ENCODE assay signal across 9 cellular contexts in genomic region chr22:30305519-30305905, GRCh38. TPM values are rescaled to one million over a fixed set of nuclear protein-coding genes. Genes with fewer than 3 reads are reported as not detected.
DNase-seq lines count a peak whose midpoint lies in the region; ATAC-seq and TF ChIP-seq lines count a peak whose summit lies in the region.
"Had no signal": no experiment of that assay in that cellular context is flagged by ENCODE, and none has a peak within 500 bp of the region (broad histone marks: within the 10 kb centered on the region; RNA-seq: fewer than 3 reads in every experiment).

No MANE protein-coding gene starts in this region.

- no peak for TF ChIP-seq CTCF in HFFc6 (IDR thresholded peaks at IDR 0.05)

- peak overlapping the region; percentile 74 for H4K91ac ChIP-seq in trophoblast cell (ENCODE audit: low read depth, low read length)

- peaks cover 34% of the 10 kb centered on the region for H3K79me1 ChIP-seq in trophoblast cell (ENCODE audit: low read length)

- H3K4me2 ChIP-seq in trophoblast cell (ENCODE audit: low read length): no peak overlapping the region

- peak overlapping the region; percentile 54 for H3K14ac ChIP-seq in trophoblast cell (ENCODE audit: low read length)

- H3K36me3 Mint-ChIP-seq in HFFc6 (ENCODE audit: low read depth): no peaks in the 10 kb centered on the region; the same call in 1 of the 2 replicates
- H3K36me3 Mint-ChIP-seq in T-helper 17 cell (ENCODE audit: low read depth): peaks cover 4% of the 10 kb centered on the region

- H3K18ac ChIP-seq in trophoblast cell (ENCODE audit: low read length): peak overlapping the region; percentile 88

- H2BK5ac ChIP-seq in trophoblast cell (ENCODE audit: low read depth, low read length, poor library complexity): peak overlapping the region; percentile 38

- H3K4me1 ChIP-seq in effector memory CD4-positive, alpha-beta T cell (ENCODE audit: control insufficient read depth, insufficient read depth, low read length, poor library complexity, severe bottlenecking): peaks cover 90% of the 10 kb centered on the region
- H3K4me1 ChIP-seq in trophoblast cell (ENCODE audit: control insufficient read depth in 1 of 2, insufficient read depth in 2 of 2, low read length in 2 of 2): peaks cover 58 to 71% of the 10 kb centered on the region in 2 experiments

- peak overlapping the region; percentile 71 for H3K27ac ChIP-seq in effector memory CD4-positive, alpha-beta T cell (ENCODE audit: insufficient read depth, low read length, poor library complexity, severe bottlenecking)
- peak overlapping the region; percentile 29 for H3K27ac ChIP-seq in trophoblast cell (ENCODE audit: low read depth, low read length)

- peaks cover 1% of the 10 kb centered on the region; the same call in 1 of the 2 replicates for H3K27me3 Mint-ChIP-seq in HFFc6 (ENCODE audit: insufficient read depth)
- no peaks in the 10 kb centered on the region for H3K27me3 Mint-ChIP-seq in T-helper 17 cell

- H3K9ac ChIP-seq in trophoblast cell (ENCODE audit: low read length): no peak overlapping the region

- H3K27ac Mint-ChIP-seq in HFFc6 (peak overlapping the region; percentile 7), T-helper 17 cell (peak overlapping the region; percentile 86)

- peaks cover 24% of the 10 kb centered on the region for H3K79me2 ChIP-seq in trophoblast cell (ENCODE audit: control insufficient read depth, insufficient read depth, low read length, poor library complexity)

- H4K12ac ChIP-seq in trophoblast cell (ENCODE audit: low read depth, low read length): no peak overlapping the region

- peak overlapping the region; percentile 54 for H4K8ac ChIP-seq in trophoblast cell (ENCODE audit: low read depth, low read length)

- H3K4me1 Mint-ChIP-seq in HFFc6 (ENCODE audit: low read depth) (peaks cover 70% of the 10 kb centered on the region), T-helper 17 cell (peaks cover 84% of the 10 kb centered on the region)

- peak overlapping the region; percentile 33 for H3K4me3 ChIP-seq in effector memory CD4-positive, alpha-beta T cell (ENCODE audit: insufficient read depth, low read depth, low read length, poor library complexity, severe bottlenecking)
- H3K4me3 ChIP-seq in trophoblast cell (ENCODE audit: low read depth, low read length): no peak overlapping the region

- no CpG with 5 or more reads among the region's 4 CpGs for WGBS in trophoblast cell (ENCODE audit: extremely low coverage, insufficient coverage, insufficient read length)

- peak overlapping the region; percentile 72 for H2BK12ac ChIP-seq in trophoblast cell (ENCODE audit: low read length)

- peaks cover 11% of the 10 kb centered on the region for H3K36me3 ChIP-seq in effector memory CD4-positive, alpha-beta T cell (ENCODE audit: control insufficient read depth, insufficient read depth, low read length)
- H3K36me3 ChIP-seq in trophoblast cell (ENCODE audit: control insufficient read depth in 1 of 2, insufficient read depth in 2 of 2, low read length in 2 of 2): peaks cover 30 to 41% of the 10 kb centered on the region in 2 experiments

- peak overlapping the region; percentile 22 for H3K4ac ChIP-seq in trophoblast cell (ENCODE audit: low read depth, low read length)

- no peaks in the 10 kb centered on the region for H3K27me3 ChIP-seq in effector memory CD4-positive, alpha-beta T cell (replicated peaks; ENCODE audit: control insufficient read depth, insufficient read depth, low read length, poor library complexity, severe bottlenecking)
- no peaks in the 10 kb centered on the region for H3K27me3 ChIP-seq in trophoblast cell (ENCODE audit: insufficient read depth, low read length)

- H3K23ac ChIP-seq in trophoblast cell (ENCODE audit: low read length): no peak overlapping the region

- peak overlapping the region; percentile 62 for H2BK120ac ChIP-seq in trophoblast cell (ENCODE audit: insufficient read depth, low read length, poor library complexity)

- peak overlapping the region; percentile 30 for H2AFZ ChIP-seq in trophoblast cell (ENCODE audit: insufficient read depth, low read length, poor library complexity)

- ATAC-seq in T-helper 17 cell (peak; percentile 68), GM18868 (IDR thresholded peaks at IDR 0.05; ENCODE audit: unreplicated experiment) (no peak)

- DNase-seq in GM03348 (ENCODE audit: low spot score): peak; percentile 27
- DNase-seq in HFFc6: no peak
- DNase-seq in T-helper 17 cell: peak in 2 of 3 donors; percentile 22 to 33
- DNase-seq in effector memory CD4-positive, alpha-beta T cell: no peak
- DNase-seq in trophoblast cell: peak in 1 of 2 donors; percentile 38
- DNase-seq in NCI-H2171 (lab: John Stamatoyannopoulos, UW): no peak
- no peak for DNase-seq in EL

- H2AK5ac ChIP-seq in trophoblast cell (ENCODE audit: low read length): peak overlapping the region; percentile 75

- no peaks in the 10 kb centered on the region for H3K9me3 ChIP-seq in T-helper 17 cell (ENCODE audit: control insufficient read depth, low read length, poor library complexity, severe bottlenecking)
- H3K9me3 ChIP-seq in effector memory CD4-positive, alpha-beta T cell (ENCODE audit: control insufficient read depth, low read length): no peaks in the 10 kb centered on the region
- no peaks in the 10 kb centered on the region for H3K9me3 ChIP-seq in trophoblast cell (ENCODE audit: insufficient read depth, low read depth, low read length)

- H3K9me3 Mint-ChIP-seq in HFFc6: no peaks in the 10 kb centered on the region

- H3K4me3 Mint-ChIP-seq in HFFc6 (no peak overlapping the region), T-helper 17 cell (peak overlapping the region; percentile 89)

RNA-seq across cellular contexts. Expression of gene CASTOR1, which starts 16.2 kb away (rescaled TPM):
- 1 to 10 TPM; 4.5 to 8.1 (median 5.7) TPM for total RNA-seq in HFFc6 (2021; fragmentation: NEBNext Ultra II Directional; extraction: Animal tissue kit (Norgen Biotek cat#: 25700))
- total RNA-seq in T-helper 17 cell: 10 to 100 TPM; 10.6 to 12.4 TPM
- 41.1 and 44.2 TPM in 2 replicates for polyA plus RNA-seq in trophoblast cell (2013)

RNA-seq across cellular contexts. Expression of gene TBC1D10A, which starts 21.2 kb away (rescaled TPM):
- 10 to 100 TPM; 15.6 to 20.6 (median 16.7) TPM for total RNA-seq in HFFc6 (2021; fragmentation: NEBNext Ultra II Directional; extraction: Animal tissue kit (Norgen Biotek cat#: 25700))
- total RNA-seq in T-helper 17 cell: 10 to 100 TPM; 46.9 to 63.1 TPM
- 43.9 and 46.1 TPM in 2 replicates for polyA plus RNA-seq in trophoblast cell (2013)

RNA-seq across cellular contexts. Expression of gene OSM, which starts 38.9 kb away (rescaled TPM):
- total RNA-seq in HFFc6 (2021; fragmentation: NEBNext Ultra II Directional; extraction: Animal tissue kit (Norgen Biotek cat#: 25700)): not detected
- 10 to 100 TPM; 29.1 to 35.2 TPM for total RNA-seq in T-helper 17 cell
- 0.19 and 0.25 TPM in 2 replicates for polyA plus RNA-seq in trophoblast cell (2013)
- total RNA-seq: glomerular endothelial cell had no signal

RNA-seq across cellular contexts. Expression of gene SF3A1, which starts 51.2 kb away (rescaled TPM):
- 100 to 1,000 TPM; 166 to 197 (median 181) TPM for total RNA-seq in HFFc6 (2021; fragmentation: NEBNext Ultra II Directional; extraction: Animal tissue kit (Norgen Biotek cat#: 25700))
- 100 to 1,000 TPM; 317 to 372 TPM for total RNA-seq in T-helper 17 cell
- 188 and 193 TPM in 2 replicates for polyA plus RNA-seq in trophoblast cell (2013)

RNA-seq across cellular contexts. Expression of gene CCDC157, which starts 51.3 kb away (rescaled TPM):
- total RNA-seq in HFFc6 (2021; fragmentation: NEBNext Ultra II Directional; extraction: Animal tissue kit (Norgen Biotek cat#: 25700)): 1 to 10 TPM; 1.4 to 1.6 (median 1.5) TPM
- 1 to 10 TPM; 6.7 to 9.4 TPM for total RNA-seq in T-helper 17 cell
- polyA plus RNA-seq in trophoblast cell (2013): 1.8 and 2.1 TPM in 2 replicates

Comparison
In these comparisons a context has a peak if more than half of its experiments do, and no peak if none do; other contexts are left out.
1. DNase-seq: peak in GM03348 (single experiment) and T-helper 17 cell (2 of 3); none in HFFc6 (single experiment), effector memory CD4-positive, alpha-beta T cell (0 of 3), NCI-H2171 (single experiment) and EL (single experiment).
2. RNA of gene OSM, which starts 38.9 kb away (total RNA-seq): 29.1 to 35.2 TPM in T-helper 17 cell; not detected in HFFc6; every median in the first group is over 10 times any median in the second.